Comparison of ENCODE assay signal across 1 cellular context in the genomic region with DNA sequence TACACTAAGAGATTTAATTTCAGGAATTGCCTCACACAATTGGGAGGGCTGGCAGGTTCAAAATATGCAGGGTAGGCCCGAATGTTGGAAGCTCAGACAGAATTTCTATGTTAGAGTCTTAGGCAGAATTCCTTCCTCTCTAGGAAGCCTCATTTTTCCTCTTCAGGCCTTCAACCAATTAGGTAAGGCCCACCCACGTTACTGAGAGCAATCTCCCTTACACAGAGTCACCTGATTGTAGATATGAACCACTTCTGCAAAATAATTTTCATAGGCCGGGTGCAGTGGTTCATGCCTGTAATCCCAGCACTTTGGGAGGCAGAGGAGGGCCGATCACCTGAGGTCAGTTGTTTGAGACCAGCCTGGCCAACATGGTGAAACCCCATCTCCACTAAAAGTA.
TF ChIP-seq lines count a peak whose summit lies in the region.

No MANE protein-coding gene starts in this region.

TF ChIP-seq in K562, 482 proteins besides CTCF, POLR2A, EP300 and RAD21 (continued from another document):
- no peak for TF ChIP-seq POLR2AphosphoS5 (IDR thresholded peaks at IDR 0.05; ENCODE audit: control insufficient read depth, insufficient read depth, low read depth, low read length)
